17 cellular contexts compared by ENCODE assay signal in genomic region chr2:170421175-170421687, GRCh38.
"Had no signal": no experiment of that assay in that cellular context is flagged by ENCODE, and none has a peak within 500 bp of the region (broad histone marks: within the 10 kb centered on the region; RNA-seq: fewer than 3 reads in every experiment).

No MANE protein-coding gene starts in this region.

- H3K27me3 ChIP-seq: stomach had no signal

- DNase-seq: activated CD4-positive, alpha-beta T cell treated with anti-CD3 and anti-CD28 coated beads, Interleukin-2, amount 10 ng/mL, durations not matched to agents 7 days and 5 days; activated CD8-positive, alpha-beta T cell treated with anti-CD3 and anti-CD28 coated beads, Interleukin-2, amount 10 ng/mL, durations not matched to agents 7 days and 5 days; activated naive CD4-positive, alpha-beta T cell treated with Interleukin-2 at 50 U/mL for 16 hours; activated naive CD8-positive, alpha-beta T cell treated with anti-CD3 and anti-CD28 coated beads, Interleukin-2, amount 10 ng/mL, durations not matched to agents 7 days and 5 days; activated T-cell treated with anti-CD3 and anti-CD28 coated beads, Interleukin-2, amount 50 U/mL, for 24 hours; heart right ventricle; left ventricle myocardium superior; psoas muscle; right cardiac atrium; stimulated activated CD4-positive, alpha-beta T cell treated with anti-CD3 and anti-CD28 coated beads, Interleukin-15, amount 100 ng/mL, for 24 hours; stimulated activated CD4-positive, alpha-beta T cell treated with anti-CD3 and anti-CD28 coated beads, Interleukin-4, amount 100 ng/mL, for 1 hour; stomach; T-cell had no signal

- H3K4me1 ChIP-seq: heart right ventricle, psoas muscle had no signal

- H3K9me3 ChIP-seq: heart right ventricle, psoas muscle, stomach had no signal

- H3K36me3 ChIP-seq: heart right ventricle, stomach had no signal

- H3K4me3 ChIP-seq: dorsolateral prefrontal cortex, heart right ventricle, psoas muscle, skin epidermis, stomach had no signal

- H3K27ac ChIP-seq: dorsolateral prefrontal cortex, epithelial cell of prostate, heart right ventricle, psoas muscle, stomach had no signal

- ATAC-seq: activated CD4-positive, CD25-positive, alpha-beta regulatory T cell treated with anti-CD3 and anti-CD28 coated beads, Interleukin-2, amount 50 U/mL, for 24 hours; activated CD8-positive, alpha-beta T cell treated with anti-CD3 and anti-CD28 coated beads, Interleukin-2, amount 10 ng/mL, durations not matched to agents 7 days and 5 days; heart right ventricle; left ventricle myocardium superior; right cardiac atrium; T-cell had no signal
